Comparison of ENCODE assay signal across 20 cellular contexts in genomic region chr15:96064351-96064756, GRCh38.
DNase-seq lines count a peak whose midpoint lies in the region; ATAC-seq, FAIRE-seq and TF ChIP-seq lines count a peak whose summit lies in the region.
"Had no signal": no experiment of that assay in that cellular context is flagged by ENCODE, and none has a peak within 500 bp of the region (broad histone marks: within the 10 kb centered on the region; RNA-seq: fewer than 3 reads in every experiment).

No MANE protein-coding gene starts in this region.

- 0 out of 2 replicates have a peak, but pooled peaks cover 1% of the 10 kb centered on the region for H3K23me2 ChIP-seq in H1 (ENCODE audit: low read depth, low read length)

- TF ChIP-seq POLR2A in H1 (IDR thresholded peaks at IDR 0.05; ENCODE audit: control extremely low read depth in 1 of 2, low read depth in 2 of 2, low read length in 2 of 2), result no peak
- no peak for TF ChIP-seq POLR2A in HepG2 (IDR thresholded peaks at IDR 0.05; ENCODE audit: insufficient read depth in 1 of 2, low read depth in 2 of 2, low read length in 2 of 2)

- H3K79me2 ChIP-seq in H1 (ENCODE audit: control insufficient read depth in 1 of 2, insufficient read depth in 2 of 2, low read length in 2 of 2) (no peaks in the 10 kb centered on the region), HepG2 (ENCODE audit: insufficient read depth, low read length) (no peaks in the 10 kb centered on the region)

- no peak overlapping the region for H4K91ac ChIP-seq in H1 (replicated peaks; ENCODE audit: insufficient read length, low read length)

- H3K79me1 ChIP-seq in H1 (ENCODE audit: low read depth, low read length), result no peaks in the 10 kb centered on the region

- H3K9me3 ChIP-seq in H1 (ENCODE audit: insufficient read depth in 2 of 2, low read depth in 1 of 2, low read length in 1 of 2), result no peaks in the 10 kb centered on the region
- no peaks in the 10 kb centered on the region for H3K9me3 ChIP-seq in HepG2 (ENCODE audit: low read length)
- H3K9me3 ChIP-seq: adrenal gland, BE2C, esophagus squamous epithelium, pancreas, suprapubic skin had no signal

- WGBS in H1 (ENCODE audit: extremely low coverage in 1 of 2, insufficient coverage in 1 of 2, insufficient read length in 1 of 2, insufficient replicate concordance in 2 of 2, low coverage in 1 of 2, low lambda C conversion rate in 2 of 2, missing lambda C conversion rate in 1 of 2), 2 experiments, result 90% methylated on average over 3 of the region's 3 CpGs; no CpG with 5 or more reads in 1 of the 2 experiments
- 35% methylated on average over 3 of the region's 3 CpGs for WGBS in HepG2 (ENCODE audit: low lambda C conversion rate)

- no peak overlapping the region for H2AK5ac ChIP-seq in H1 (ENCODE audit: low read depth, low read length)

- TF ChIP-seq RAD21 in H1 (IDR thresholded peaks at IDR 0.05 in 1 of 2, conservative IDR thresholded peaks at IDR 0.05 in 1 of 2; ENCODE audit: low read depth in 2 of 2, low read length in 2 of 2), result no peak
- no peak for TF ChIP-seq RAD21 in HepG2 (CRISPR knock-in tag; IDR thresholded peaks at IDR 0.05)

- no peak overlapping the region for H3K4ac ChIP-seq in H1 (replicated peaks; ENCODE audit: insufficient read length, low read depth, low read length)

- no peak overlapping the region for H4K8ac ChIP-seq in H1 (ENCODE audit: extremely low read depth, insufficient read depth, low read length)

- intact Hi-C loops in HepG2 (cut with micrococcal nuclease; ENCODE audit: unreplicated experiment), result no loop called here

- no peak overlapping the region for H3K18ac ChIP-seq in H1 (ENCODE audit: extremely low read depth, low read length)

- H2BK20ac ChIP-seq in H1 (ENCODE audit: low read length), result no peak overlapping the region

- H3K27ac ChIP-seq in H1 (ENCODE audit: low read depth, low read length) (no peak overlapping the region), HepG2 (ENCODE audit: extremely low read length, insufficient read depth, low read length) (no peak overlapping the region)
- H3K27ac ChIP-seq: adrenal gland, esophagus squamous epithelium, pancreas, suprapubic skin had no signal

- TF ChIP-seq EP300 in H1 (IDR thresholded peaks at IDR 0.05; ENCODE audit: borderline replicate concordance in 1 of 2, low read depth in 2 of 2, low read length in 2 of 2) (no peak), HepG2 (IDR thresholded peaks at IDR 0.05; ENCODE audit: low read depth in 2 of 2, low read length in 2 of 2) (no peak; a peak in 1 of 4 replicates), HepG2 (CRISPR knock-in tag; IDR thresholded peaks at IDR 0.05; ENCODE audit: borderline replicate concordance) (no peak)

- H3K36me3 ChIP-seq in H1 (ENCODE audit: control insufficient read depth in 2 of 4, insufficient read depth in 4 of 4, low read length in 3 of 4) (no peaks in the 10 kb centered on the region), HepG2 (replicated peaks in 1 of 2; ENCODE audit: control insufficient read depth in 1 of 2, insufficient read depth in 2 of 2, low read length in 2 of 2) (no peaks in the 10 kb centered on the region)
- H3K36me3 ChIP-seq: adrenal gland, BE2C, esophagus squamous epithelium, pancreas, suprapubic skin had no signal

- ATAC-seq in HepG2 (peak; percentile 57), HG02798 (IDR thresholded peaks at IDR 0.05; ENCODE audit: poor library complexity, unreplicated experiment) (no peak)
- ATAC-seq: pancreas had no signal

- TF ChIP-seq CTCF in H1 (IDR thresholded peaks at IDR 0.05; ENCODE audit: control extremely low read depth in 1 of 3, insufficient read depth in 1 of 3, low read depth in 1 of 3, low read length in 3 of 3) (no peak), HepG2 (CRISPR knock-in tag; IDR thresholded peaks at IDR 0.05) (no peak)

- CTCF ChIA-PET in H1 (lab: Charles Lee; ENCODE audit: partially characterized antibody) (no interaction called here), HepG2 (lab: Yijun Ruan, JAX; ENCODE audit: low intra/inter-chr PET ratio, low total read pairs) (no interaction called here)

- no peak overlapping the region for H2BK5ac ChIP-seq in H1 (ENCODE audit: low read depth, low read length)

- no peak overlapping the region for H2BK12ac ChIP-seq in H1 (ENCODE audit: low read depth, low read length)

- H3K27me3 ChIP-seq in H1 (replicated peaks in 1 of 4; ENCODE audit: control insufficient read depth in 3 of 4, extremely low read depth in 1 of 4, insufficient read depth in 3 of 4, low read length in 3 of 4) (peaks cover 0 to 4% (median under 1%) of the 10 kb centered on the region in 4 experiments; a peak in 2 of 7 replicates), HepG2 (ENCODE audit: control insufficient read depth in 1 of 2, insufficient read depth in 2 of 2, low read length in 2 of 2) (no peaks in the 10 kb centered on the region)
- H3K27me3 ChIP-seq: adrenal gland, BE2C, esophagus squamous epithelium, pancreas, suprapubic skin had no signal

- no peak overlapping the region for H3K56ac ChIP-seq in H1 (replicated peaks; ENCODE audit: insufficient read length, low read depth, low read length)

- FAIRE-seq in H1 (lab: Jason Lieb, UNC) (no peak), HepG2 (lab: Jason Lieb, UNC) (no peak)
- FAIRE-seq: pancreas had no signal

- H3K4me3 ChIP-seq in H1 (ENCODE audit: extremely low read depth in 1 of 4, insufficient read depth in 2 of 4, low read depth in 3 of 4, low read length in 4 of 4) (no peak overlapping the region), HepG2 (replicated peaks in 1 of 3; ENCODE audit: insufficient read depth in 1 of 3, low read depth in 2 of 3, low read length in 3 of 3) (no peak overlapping the region)
- H3K4me3 ChIP-seq: adrenal gland, coronary artery, esophagus squamous epithelium, pancreas, suprapubic skin had no signal

- POLR2A ChIA-PET in H1 (lab: Charles Lee; ENCODE audit: partially characterized antibody) (no interaction called here), HepG2 (lab: Yijun Ruan, JAX) (no interaction called here)

- no TSS peak for BruUV-seq in HepG2 (replicated peaks; lab: Mats Ljungman, UMichigan)

- H4K5ac ChIP-seq in H1 (ENCODE audit: insufficient read length, low read depth, low read length), result no peak overlapping the region

- H3K9ac ChIP-seq in H1 (replicated peaks in 1 of 4; ENCODE audit: extremely low read depth in 1 of 4, low read depth in 3 of 4, low read length in 3 of 4), result no peak overlapping the region
- no peak overlapping the region for H3K9ac ChIP-seq in HepG2 (ENCODE audit: insufficient read depth, low read depth, low read length)

- H2BK15ac ChIP-seq in H1 (ENCODE audit: low read length), result no peak overlapping the region

- H3K23ac ChIP-seq in H1 (ENCODE audit: insufficient read length), result no peak overlapping the region

- H3K14ac ChIP-seq in H1 (ENCODE audit: insufficient read length), result no peak overlapping the region

- H2AFZ ChIP-seq in H1 (ENCODE audit: low read length), result no peak overlapping the region
- no peak overlapping the region for H2AFZ ChIP-seq in HepG2 (ENCODE audit: low read length)

- H3K4me2 ChIP-seq in H1 (ENCODE audit: insufficient read depth in 1 of 2, low read depth in 2 of 2, low read length in 2 of 2), result no peak overlapping the region
- peak overlapping the region; percentile 27; the same call in 1 of the 2 replicates for H3K4me2 ChIP-seq in HepG2 (ENCODE audit: low read depth, low read length)

- DNase-seq in AG08395 (ENCODE audit: low spot score) (peak; percentile 5), HT1080 (ENCODE audit: low read depth) (peak; percentile 24), H1 (ENCODE audit: low read depth in 1 of 2, low spot score in 2 of 2) (no peak), HepG2 (ENCODE audit: low spot score) (peak; percentile 8), NOMO-1 treated with DMSO at 0.1 percent for 48 hours (lab: John Stamatoyannopoulos, UW; ENCODE audit: unreplicated experiment) (no peak), GOT3 (lab: John Stamatoyannopoulos, UW) (no peak), COR-L47 (lab: John Stamatoyannopoulos, UW) (no peak)
- DNase-seq: activated CD4-positive, alpha-beta T cell treated with anti-CD3 and anti-CD28 coated beads, Interleukin-2, amount 10 ng/mL, durations not matched to agents 24 days and 14 days; activated T-cell treated with anti-CD3 and anti-CD28 coated beads, Interleukin-2, amount 50 U/mL, for 24 hours; adrenal gland; BE2C; esophagus squamous epithelium; KG1; NCI-H1694 treated with DMSO at 0.1 percent for 48 hours; NCI-H69; pancreas; stimulated activated CD4-positive, alpha-beta T cell treated with anti-CD3 and anti-CD28 coated beads, Interleukin-15, amount 100 ng/mL, for 24 hours had no signal

- no peaks in the 10 kb centered on the region for H3K4me1 ChIP-seq in H1 (replicated peaks in 1 of 4; ENCODE audit: control insufficient read depth in 3 of 4, insufficient read depth in 4 of 4, low read length in 3 of 4)
- H3K4me1 ChIP-seq in HepG2 (ENCODE audit: insufficient read depth, low read length), result peaks cover 9% of the 10 kb centered on the region
- H3K4me1 ChIP-seq: adrenal gland, BE2C, esophagus squamous epithelium, pancreas, suprapubic skin had no signal

- H4K20me1 ChIP-seq in H1 (replicated peaks in 1 of 2; ENCODE audit: control insufficient read depth in 1 of 2, insufficient read depth in 2 of 2, low read length in 2 of 2), result no peaks in the 10 kb centered on the region
- H4K20me1 ChIP-seq in HepG2 (ENCODE audit: insufficient read depth, low read length), result no peaks in the 10 kb centered on the region

- in situ Hi-C loops in HepG2 (cut with HindIII; ENCODE audit: extremely low pct_ligation_motif_present, low pct_unique_long_range_greater_than_20kb), result no loop called here

- H2BK120ac ChIP-seq in H1 (replicated peaks; ENCODE audit: low read depth, low read length), result no peak overlapping the region

TF ChIP-seq in H1, 55 proteins besides CTCF, POLR2A, EP300 and RAD21 (continues in another document):
- no peak for TF ChIP-seq NRF1 (IDR thresholded peaks at IDR 0.05; ENCODE audit: low read depth, low read length)
- TF ChIP-seq, protein P1, sequence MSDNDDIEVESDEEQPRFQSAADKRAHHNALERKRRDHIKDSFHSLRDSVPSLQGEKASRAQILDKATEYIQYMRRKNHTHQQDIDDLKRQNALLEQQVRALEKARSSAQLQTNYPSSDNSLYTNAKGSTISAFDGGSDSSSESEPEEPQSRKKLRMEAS (IDR thresholded peaks at IDR 0.05), result peak; percentile 62

TF ChIP-seq in HepG2, 621 proteins besides CTCF, POLR2A, EP300 and RAD21 (continues in another document):
- no peak for TF ChIP-seq PAF1 (CRISPR knock-in tag; IDR thresholded peaks at IDR 0.05)
- TF ChIP-seq MYNN (CRISPR knock-in tag; IDR thresholded peaks at IDR 0.05; ENCODE audit: low read depth), result no peak
- TF ChIP-seq FIP1L1 (IDR thresholded peaks at IDR 0.05; ENCODE audit: borderline replicate concordance, insufficient read depth, low read depth, low read length), result no peak
- TF ChIP-seq, protein P1 (IDR thresholded peaks at IDR 0.05), result peak; percentile 24; the same call in 1 of the 2 replicates
- no peak for TF ChIP-seq ZNF317 (CRISPR knock-in tag; IDR thresholded peaks at IDR 0.05)
- TF ChIP-seq NFYB (CRISPR knock-in tag; IDR thresholded peaks at IDR 0.05), result 0 out of 2 replicates have a peak, but pooled peaks have one; percentile 17
- TF ChIP-seq ZMYM4 (CRISPR knock-in tag; IDR thresholded peaks at IDR 0.05), result peak; percentile 47; the same call in 1 of the 2 replicates
- TF ChIP-seq CEBPG (CRISPR knock-in tag; IDR thresholded peaks at IDR 0.05), result 0 out of 2 replicates have a peak, but pooled peaks have one; percentile 20

Comparison
In these comparisons a context has a peak if more than half of its experiments do, and no peak if none do; other contexts are left out.
1. DNase-seq: peak in AG08395 (single experiment), HT1080 (single experiment) and HepG2 (single experiment); none in H1 (0 of 2), NOMO-1 treated with DMSO at 0.1 percent for 48 hours (single experiment), GOT3 (single experiment) and COR-L47 (single experiment).